ENCODE assay signal across 8 cellular contexts in genomic region chr17:64507418-64507766, GRCh38. TPM values are rescaled to one million over a fixed set of nuclear protein-coding genes. Genes with fewer than 3 reads are reported as not detected.
A peak's percentile ranks its signal among the peaks of the same experiment; 100 is the strongest.
DNase-seq lines count a peak whose midpoint lies in the region; ATAC-seq, FAIRE-seq and TF ChIP-seq lines count a peak whose summit lies in the region.

No MANE protein-coding gene starts in this region.

- peaks cover 36% of the 10 kb centered on the region for H3K36me3 ChIP-seq in ACC112 (ENCODE audit: insufficient read depth, low read length)
- peaks cover 19 to 62% (median 37%) of the 10 kb centered on the region in 4 experiments for H3K36me3 ChIP-seq in H1 (ENCODE audit: control insufficient read depth in 2 of 4, insufficient read depth in 4 of 4, low read length in 3 of 4)
- H3K36me3 ChIP-seq in mesenchymal stem cell (ENCODE audit: control insufficient read depth in 1 of 2, insufficient read depth in 2 of 2, low read depth in 1 of 2, low read length in 2 of 2) = peaks cover 13 to 59% of the 10 kb centered on the region in 2 experiments
- H3K36me3 ChIP-seq in thyroid gland = peaks cover 48 to 50% of the 10 kb centered on the region in 2 donors

- H3K9me3 ChIP-seq in H1 (ENCODE audit: insufficient read depth in 2 of 2, low read depth in 1 of 2, low read length in 1 of 2) = no peaks in the 10 kb centered on the region
- no peaks in the 10 kb centered on the region for H3K9me3 ChIP-seq in mesenchymal stem cell (ENCODE audit: control insufficient read depth, low read length)
- H3K9me3 ChIP-seq in thyroid gland = no peaks in the 10 kb centered on the region

- H3K4me2 ChIP-seq in H1 (ENCODE audit: insufficient read depth in 1 of 2, low read depth in 2 of 2, low read length in 2 of 2) (peak overlapping the region; percentile 83 to 85), mesenchymal stem cell (ENCODE audit: low read length, poor library complexity, severe bottlenecking) (peak overlapping the region; percentile 67)

- H2AK5ac ChIP-seq in H1 (ENCODE audit: low read depth, low read length) (no peak overlapping the region), mesenchymal stem cell (ENCODE audit: low read length, severe bottlenecking) (peak overlapping the region; percentile 23)

- TF ChIP-seq RAD21 in H1 (IDR thresholded peaks at IDR 0.05 in 1 of 2, conservative IDR thresholded peaks at IDR 0.05 in 1 of 2; ENCODE audit: low read depth in 2 of 2, low read length in 2 of 2) = no peak

- no peak overlapping the region for H2BK120ac ChIP-seq in H1 (replicated peaks; ENCODE audit: low read depth, low read length)
- peak overlapping the region; percentile 77 for H2BK120ac ChIP-seq in mesenchymal stem cell (ENCODE audit: low read depth, low read length)

- TF ChIP-seq CTCF in GM13976 (IDR thresholded peaks at IDR 0.05; ENCODE audit: borderline replicate concordance, control extremely low read depth, extremely low read depth, insufficient read depth, missing control alignments) (peak; percentile 40), WI38 (IDR thresholded peaks at IDR 0.05; ENCODE audit: low read depth, low read length) (peak; percentile 13; the same call in 1 of the 2 replicates), H1 (IDR thresholded peaks at IDR 0.05; ENCODE audit: control extremely low read depth in 1 of 3, insufficient read depth in 1 of 3, low read depth in 1 of 3, low read length in 3 of 3) (peak in 1 of 3 experiments; percentile 28; a peak in 2 of 4 replicates), thyroid gland (IDR thresholded peaks at IDR 0.05) (peak in 3 of 6 experiments; percentile 30 to 47 (median 31))

- H4K5ac ChIP-seq in H1 (ENCODE audit: insufficient read length, low read depth, low read length) = peak overlapping the region; percentile 2

- WGBS in H1 (ENCODE audit: extremely low coverage in 1 of 2, insufficient coverage in 1 of 2, insufficient read length in 1 of 2, insufficient replicate concordance in 2 of 2, low coverage in 1 of 2, low lambda C conversion rate in 2 of 2, missing lambda C conversion rate in 1 of 2), 2 experiments = 0% methylated on average over 11 of the region's 11 CpGs; no CpG with 5 or more reads in 1 of the 2 experiments
- WGBS in mesenchymal stem cell = 0% methylated on average over 6 of the region's 11 CpGs
- 0% methylated on average over 11 of the region's 11 CpGs for WGBS in thyroid gland, 2 donors

- H2BK5ac ChIP-seq in H1 (ENCODE audit: low read depth, low read length) (peak overlapping the region; percentile 98), mesenchymal stem cell (ENCODE audit: low read depth, low read length, poor library complexity, severe bottlenecking) (no peak overlapping the region)

- H3K4me3 ChIP-seq in ACC112 (ENCODE audit: low read depth, low read length) (peak overlapping the region; percentile 85), WI38 (ENCODE audit: low read depth, low read length) (peak overlapping the region; percentile 97), H1 (ENCODE audit: extremely low read depth in 1 of 4, insufficient read depth in 2 of 4, low read depth in 3 of 4, low read length in 4 of 4) (peak overlapping the region; percentile 95 to 99 (median 98)), mesenchymal stem cell (ENCODE audit: insufficient read depth in 1 of 2, low read depth in 1 of 2, low read length in 2 of 2) (peak overlapping the region; percentile 85 to 93), thyroid gland (replicated peaks in 1 of 3) (peak overlapping the region; percentile 61 to 94 (median 71))

- POLR2A ChIA-PET in H1 (lab: Charles Lee; ENCODE audit: partially characterized antibody) = interaction anchor here (0.6 to 7.2 kb wide), 20 partner anchors 9 to 429 kb away, joined by 3 to 320 read pairs (median 4); partner anchors contain the start of gene POLG2

- no peak for TF ChIP-seq POLR2A in H1 (IDR thresholded peaks at IDR 0.05; ENCODE audit: control extremely low read depth in 1 of 2, low read depth in 2 of 2, low read length in 2 of 2)
- TF ChIP-seq POLR2A in thyroid gland (IDR thresholded peaks at IDR 0.05) = no peak

- in situ Hi-C loops in GM13976 (cut with MboI; ENCODE audit: low sequenced_read_pairs, unreplicated experiment) = no loop called here

- H3K79me2 ChIP-seq in ACC112 (ENCODE audit: control insufficient read depth, insufficient read depth, low read length, unreplicated experiment) (peaks cover 75% of the 10 kb centered on the region), H1 (ENCODE audit: control insufficient read depth in 1 of 2, insufficient read depth in 2 of 2, low read length in 2 of 2) (peaks cover 31 to 85% of the 10 kb centered on the region in 2 experiments)

- intact Hi-C loops in thyroid gland (cut with DNase I) = no loop called here

- H3K23ac ChIP-seq in H1 (ENCODE audit: insufficient read length) = no peak overlapping the region
- peak overlapping the region in 1 of 2 experiments; percentile 7 for H3K23ac ChIP-seq in mesenchymal stem cell (ENCODE audit: low read length in 2 of 2)

- H3K18ac ChIP-seq in H1 (ENCODE audit: extremely low read depth, low read length) (peak overlapping the region; percentile 75), mesenchymal stem cell (ENCODE audit: low read depth in 1 of 2, low read length in 2 of 2) (peak overlapping the region; percentile 86 to 97)

- peaks cover 10 to 20% of the 10 kb centered on the region in 2 experiments for H4K20me1 ChIP-seq in H1 (replicated peaks in 1 of 2; ENCODE audit: control insufficient read depth in 1 of 2, insufficient read depth in 2 of 2, low read length in 2 of 2)

- FAIRE-seq in H1 (lab: Jason Lieb, UNC) = no peak

- H3K27ac ChIP-seq in ACC112 (ENCODE audit: low read depth, low read length) = peak overlapping the region; percentile 98
- peak overlapping the region; percentile 92 for H3K27ac ChIP-seq in H1 (ENCODE audit: low read depth, low read length)
- peak overlapping the region; percentile 96 for H3K27ac ChIP-seq in mesenchymal stem cell (ENCODE audit: low read length, poor library complexity, severe bottlenecking)
- peak overlapping the region; percentile 99 to 100 (median 100) for H3K27ac ChIP-seq in thyroid gland

- H2BK15ac ChIP-seq in H1 (ENCODE audit: low read length) = no peak overlapping the region
- H2BK15ac ChIP-seq in mesenchymal stem cell (ENCODE audit: low read depth, poor library complexity, severe bottlenecking) = no peak overlapping the region

- peak overlapping the region; percentile 96 for H2AFZ ChIP-seq in ACC112 (ENCODE audit: low read length, unreplicated experiment)
- 0 out of 2 replicates have a peak overlapping the region, but pooled peaks have one; percentile 37 for H2AFZ ChIP-seq in H1 (ENCODE audit: low read length)
- H2AFZ ChIP-seq in mesenchymal stem cell (ENCODE audit: low read depth, low read length) = peak overlapping the region; percentile 30

- peak; percentile 63 for DNase-seq in GM13976 (ENCODE audit: low spot score)
- peak; percentile 53 for DNase-seq in NCI-H2196 (lab: John Stamatoyannopoulos, UW; ENCODE audit: unreplicated experiment)
- no peak for DNase-seq in H1 (ENCODE audit: low read depth in 1 of 2, low spot score in 2 of 2)
- peak; percentile 90 for DNase-seq in mesenchymal stem cell
- DNase-seq in thyroid gland = peak; percentile 23 to 28

- H3K79me1 ChIP-seq in H1 (ENCODE audit: low read depth, low read length) (no peaks in the 10 kb centered on the region; the same call in 1 of the 2 replicates), mesenchymal stem cell (replicated peaks; ENCODE audit: low read length, poor library complexity, severe bottlenecking) (peaks cover 8% of the 10 kb centered on the region)

- TF ChIP-seq EP300 in H1 (IDR thresholded peaks at IDR 0.05; ENCODE audit: borderline replicate concordance in 1 of 2, low read depth in 2 of 2, low read length in 2 of 2) = no peak

- H2BK20ac ChIP-seq in H1 (ENCODE audit: low read length) = no peak overlapping the region

- peak overlapping the region; percentile 99 for H3K56ac ChIP-seq in H1 (replicated peaks; ENCODE audit: insufficient read length, low read depth, low read length)

- H2BK12ac ChIP-seq in H1 (ENCODE audit: low read depth, low read length) = no peak overlapping the region
- H2BK12ac ChIP-seq in mesenchymal stem cell (ENCODE audit: low read length in 2 of 2) = peak overlapping the region in 1 of 2 experiments; percentile 3

- H3K9ac ChIP-seq in H1 (replicated peaks in 1 of 4; ENCODE audit: extremely low read depth in 1 of 4, low read depth in 3 of 4, low read length in 3 of 4) (peak overlapping the region; percentile 83 to 100 (median 94)), mesenchymal stem cell (ENCODE audit: low read length) (peak overlapping the region; percentile 100)

- peaks cover 29% of the 10 kb centered on the region for H3K4me1 ChIP-seq in ACC112 (ENCODE audit: control insufficient read depth, insufficient read depth, low read length, unreplicated experiment)
- H3K4me1 ChIP-seq in H1 (replicated peaks in 1 of 4; ENCODE audit: control insufficient read depth in 3 of 4, insufficient read depth in 4 of 4, low read length in 3 of 4) = peaks cover 0 to 11% (median 2%) of the 10 kb centered on the region in 4 experiments; a peak in 5 of 7 replicates
- peaks cover 6% of the 10 kb centered on the region for H3K4me1 ChIP-seq in mesenchymal stem cell (ENCODE audit: control insufficient read depth, insufficient read depth, low read depth, low read length)
- H3K4me1 ChIP-seq in thyroid gland = peaks cover 17 to 38% of the 10 kb centered on the region in 2 donors

- no peak overlapping the region for H3K14ac ChIP-seq in H1 (ENCODE audit: insufficient read length)
- H3K14ac ChIP-seq in mesenchymal stem cell (ENCODE audit: low read length in 2 of 2) = peak overlapping the region in 1 of 2 experiments; percentile 95

- CTCF ChIA-PET in H1 (lab: Charles Lee; ENCODE audit: partially characterized antibody) = interaction anchor here (0.6 to 3.4 kb wide), 3 partner anchors 15 to 1010 kb away, joined by 3 to 13 read pairs (median 3); no protein-coding TSS in a partner anchor

- no peak overlapping the region for H4K8ac ChIP-seq in H1 (ENCODE audit: extremely low read depth, insufficient read depth, low read length)
- H4K8ac ChIP-seq in mesenchymal stem cell (ENCODE audit: low read length) = peak overlapping the region; percentile 35

- ATAC-seq in HG03108 (IDR thresholded peaks at IDR 0.05; ENCODE audit: unreplicated experiment) = peak; percentile 17

- H3K4ac ChIP-seq in H1 (replicated peaks; ENCODE audit: insufficient read length, low read depth, low read length) = peak overlapping the region; percentile 19
- H3K4ac ChIP-seq in mesenchymal stem cell (ENCODE audit: low read depth in 1 of 2, low read length in 2 of 2) = peak overlapping the region; percentile 69 to 92

- H3K27me3 ChIP-seq in ACC112 (ENCODE audit: insufficient read depth, low read length) = no peaks in the 10 kb centered on the region
- H3K27me3 ChIP-seq in H1 (replicated peaks in 1 of 4; ENCODE audit: control insufficient read depth in 3 of 4, extremely low read depth in 1 of 4, insufficient read depth in 3 of 4, low read length in 3 of 4) = no peaks in the 10 kb centered on the region
- H3K27me3 ChIP-seq in mesenchymal stem cell (ENCODE audit: control insufficient read depth in 1 of 2, insufficient read depth in 1 of 2, low read length in 2 of 2) = no peaks in the 10 kb centered on the region
- no peaks in the 10 kb centered on the region for H3K27me3 ChIP-seq in thyroid gland

- H4K91ac ChIP-seq in H1 (replicated peaks; ENCODE audit: insufficient read length, low read length) (peak overlapping the region; percentile 84), mesenchymal stem cell (ENCODE audit: low read length) (peak overlapping the region; percentile 94)

- H3K23me2 ChIP-seq in H1 (ENCODE audit: low read depth, low read length) = peaks cover 4% of the 10 kb centered on the region; the same call in 1 of the 2 replicates

RNA-seq across cellular contexts. Expression of gene CEP95, which starts 0.6 kb away (rescaled TPM):
- total RNA-seq in H1 (2021; fragmentation: NEBNext Ultra II Directional; extraction: Animal tissue kit (Norgen Biotek cat#: 25700)) = 50.8 and 51.5 TPM in 2 replicates
- 13.5 and 22.3 TPM in 2 replicates for polyA plus RNA-seq in H1 (2011; rRNA removed)
- 30.0 TPM for polyA plus RNA-seq in H1 (2011; cell fraction: cytosol; rRNA removed)
- polyA plus RNA-seq in H1 (2011; cell fraction: nucleus; rRNA removed) = 44.9 TPM
- polyA plus RNA-seq in H1 (2012, experiment 1 of 2) = 47.3 to 62.9 TPM (median 52.4 TPM) in 4 replicates
- 2.2 TPM for polyA plus RNA-seq in H1 (2012, experiment 2 of 2)
- polyA plus RNA-seq in H1 (2013, experiment 1 of 2) = 66.7 TPM
- 55.2 TPM for polyA plus RNA-seq in H1 (2013, experiment 2 of 2)
- polyA minus RNA-seq in H1 (2011; rRNA and poly(A)+ RNA removed) = 26.4 and 27.4 TPM in 2 replicates
- polyA minus RNA-seq in H1 (2011; cell fraction: cytosol; rRNA and poly(A)+ RNA removed) = 31.3 TPM
- polyA minus RNA-seq in H1 (2011; cell fraction: nucleus; rRNA and poly(A)+ RNA removed) = 82.2 TPM
- 26.6 TPM for polyA plus RNA-seq in mesenchymal stem cell (2013, experiment 1 of 2)
- polyA plus RNA-seq in mesenchymal stem cell (2013, experiment 2 of 2) = 22.1 TPM
- 10 to 100 TPM; 62.6 to 91.3 (median 75.8) TPM for total RNA-seq in thyroid gland

RNA-seq across cellular contexts. Expression of gene DDX5, which starts 1.3 kb away (rescaled TPM):
- total RNA-seq in H1 (2021; fragmentation: NEBNext Ultra II Directional; extraction: Animal tissue kit (Norgen Biotek cat#: 25700)) = 572 and 622 TPM in 2 replicates
- polyA plus RNA-seq in H1 (2011; rRNA removed) = 591 and 931 TPM in 2 replicates
- 642 TPM for polyA plus RNA-seq in H1 (2011; cell fraction: cytosol; rRNA removed)
- 1,555 TPM for polyA plus RNA-seq in H1 (2011; cell fraction: nucleus; rRNA removed)
- polyA plus RNA-seq in H1 (2012, experiment 1 of 2) = 409 to 706 TPM (median 432 TPM) in 4 replicates
- 48.0 TPM for polyA plus RNA-seq in H1 (2012, experiment 2 of 2)
- polyA plus RNA-seq in H1 (2013, experiment 1 of 2) = 481 TPM
- 448 TPM for polyA plus RNA-seq in H1 (2013, experiment 2 of 2)
- polyA minus RNA-seq in H1 (2011; rRNA and poly(A)+ RNA removed) = 326 and 526 TPM in 2 replicates
- polyA minus RNA-seq in H1 (2011; cell fraction: cytosol; rRNA and poly(A)+ RNA removed) = 382 TPM
- polyA minus RNA-seq in H1 (2011; cell fraction: nucleus; rRNA and poly(A)+ RNA removed) = 1,592 TPM
- 649 TPM for polyA plus RNA-seq in mesenchymal stem cell (2013, experiment 1 of 2)
- polyA plus RNA-seq in mesenchymal stem cell (2013, experiment 2 of 2) = 611 TPM
- 1,000 to 10,000 TPM in 3 of 4 donors, 100 to 1,000 TPM in 1; 895 to 1,792 (median 1,570) TPM for total RNA-seq in thyroid gland

RNA-seq across cellular contexts. Expression of gene POLG2, which starts 10.5 kb away (rescaled TPM):
- 30.9 and 34.3 TPM in 2 replicates for total RNA-seq in H1 (2021; fragmentation: NEBNext Ultra II Directional; extraction: Animal tissue kit (Norgen Biotek cat#: 25700))
- 8.2 and 9.7 TPM in 2 replicates for polyA plus RNA-seq in H1 (2011; rRNA removed)
- 14.6 TPM for polyA plus RNA-seq in H1 (2011; cell fraction: cytosol; rRNA removed)
- 13.3 TPM for polyA plus RNA-seq in H1 (2011; cell fraction: nucleus; rRNA removed)
- polyA plus RNA-seq in H1 (2012, experiment 1 of 2) = 21.2 to 31.3 TPM (median 22.1 TPM) in 4 replicates
- polyA plus RNA-seq in H1 (2012, experiment 2 of 2) = 3.2 TPM
- 20.8 TPM for polyA plus RNA-seq in H1 (2013, experiment 1 of 2)
- polyA plus RNA-seq in H1 (2013, experiment 2 of 2) = 18.3 TPM
- polyA minus RNA-seq in H1 (2011; rRNA and poly(A)+ RNA removed) = 8.1 and 11.1 TPM in 2 replicates
- 11.4 TPM for polyA minus RNA-seq in H1 (2011; cell fraction: cytosol; rRNA and poly(A)+ RNA removed)
- polyA minus RNA-seq in H1 (2011; cell fraction: nucleus; rRNA and poly(A)+ RNA removed) = 25.4 TPM
- polyA plus RNA-seq in mesenchymal stem cell (2013, experiment 1 of 2) = 6.1 TPM
- 5.5 TPM for polyA plus RNA-seq in mesenchymal stem cell (2013, experiment 2 of 2)
- total RNA-seq in thyroid gland = 10 to 100 TPM; 10.6 to 15.0 (median 13.1) TPM

RNA-seq across cellular contexts. Expression of gene MILR1, which starts 58.5 kb away (rescaled TPM):
- total RNA-seq in H1 (2021; fragmentation: NEBNext Ultra II Directional; extraction: Animal tissue kit (Norgen Biotek cat#: 25700)) = not detected in 2 replicates
- polyA plus RNA-seq in H1 (2011; rRNA removed) = not detected in 2 replicates
- not detected for polyA plus RNA-seq in H1 (2011; cell fraction: cytosol; rRNA removed)
- polyA plus RNA-seq in H1 (2011; cell fraction: nucleus; rRNA removed) = not detected
- polyA plus RNA-seq in H1 (2012, experiment 1 of 2) = not detected in 4 replicates
- not detected for polyA plus RNA-seq in H1 (2012, experiment 2 of 2)
- not detected for polyA plus RNA-seq in H1 (2013, experiment 1 of 2)
- not detected for polyA plus RNA-seq in H1 (2013, experiment 2 of 2)
- not detected in 2 replicates for polyA minus RNA-seq in H1 (2011; rRNA and poly(A)+ RNA removed)
- polyA minus RNA-seq in H1 (2011; cell fraction: cytosol; rRNA and poly(A)+ RNA removed) = not detected
- polyA minus RNA-seq in H1 (2011; cell fraction: nucleus; rRNA and poly(A)+ RNA removed) = not detected
- polyA plus RNA-seq in mesenchymal stem cell (2013, experiment 1 of 2) = 6.6 TPM
- 7.6 TPM for polyA plus RNA-seq in mesenchymal stem cell (2013, experiment 2 of 2)
- 10 to 100 TPM in 1 of 4 donors, 1 to 10 TPM in 2, not detected in 1; 2.3 to 14.6 (median 6.8) TPM for total RNA-seq in thyroid gland

Comparison
In these comparisons a context has a peak if more than half of its experiments do, and no peak if none do; other contexts are left out.
1. H2AFZ ChIP-seq: peak in every context shown above with its lines; median percentile 96 in ACC112; 37 in H1; 30 in mesenchymal stem cell.
2. DNase-seq: peak in GM13976 (single experiment), NCI-H2196 (single experiment), mesenchymal stem cell (single experiment) and thyroid gland (2 of 2); none in H1 (0 of 2).
3. Peak in every context shown above with its lines, with median percentiles within 50 percentile points of each other: H3K27ac ChIP-seq and H3K4me3 ChIP-seq.